In the genomic region with DNA sequence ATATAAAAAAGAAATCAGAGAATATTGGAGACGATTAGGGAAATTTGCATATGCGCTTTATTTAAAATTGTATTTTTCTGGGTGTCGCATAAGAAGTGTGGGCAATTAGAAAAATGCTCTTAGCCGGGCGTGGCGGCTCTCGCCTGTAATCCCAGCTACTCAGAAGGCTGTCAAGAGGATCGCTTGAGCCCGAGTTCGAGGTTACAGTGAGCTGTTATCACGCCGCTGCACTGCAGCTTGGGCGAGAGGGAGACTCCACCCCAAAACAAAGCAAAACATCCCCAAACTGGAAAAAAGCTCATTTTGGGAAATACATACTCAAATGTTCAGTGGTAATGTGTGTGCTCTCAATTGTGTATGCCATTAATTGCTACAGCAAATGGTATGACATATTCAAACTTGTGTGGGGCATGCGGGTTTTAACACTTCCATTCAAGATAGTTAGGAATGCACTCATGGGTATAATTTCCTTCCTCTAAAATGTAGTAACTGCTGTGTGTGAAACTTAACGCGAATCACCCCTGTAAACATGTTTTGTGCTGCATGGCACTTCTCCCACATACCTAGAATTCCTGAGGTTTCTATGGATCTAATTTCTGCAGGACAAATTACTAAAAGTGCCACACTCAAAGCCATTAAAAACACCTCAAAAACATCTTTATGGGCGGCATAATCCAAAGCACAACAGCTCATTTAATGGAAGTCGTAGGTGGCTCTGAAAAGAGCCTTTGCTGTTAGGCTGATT, we compare ENCODE assay signal across 7 cellular contexts. TPM values are rescaled to one million over a fixed set of nuclear protein-coding genes. Genes with fewer than 3 reads are reported as not detected.
A peak's percentile ranks its signal among the peaks of the same experiment; 100 is the strongest.
DNase-seq lines count a peak whose midpoint lies in the region; ATAC-seq, FAIRE-seq and TF ChIP-seq lines count a peak whose summit lies in the region.

No MANE protein-coding gene starts in this region.

- H3K79me2 ChIP-seq in Karpas-422 (ENCODE audit: low read length) (no peaks in the 10 kb centered on the region), osteoblast (ENCODE audit: insufficient read depth, low read length) (no peaks in the 10 kb centered on the region)

- peak; percentile 9 for ATAC-seq in activated CD8-positive, alpha-beta T cell treated with anti-CD3 and anti-CD28 coated beads for 36 hours
- ATAC-seq in HG02884 (IDR thresholded peaks at IDR 0.05; ENCODE audit: unreplicated experiment), result no peak

- H3K36me3 Mint-ChIP-seq in activated CD8-positive, alpha-beta T cell treated with anti-CD3 and anti-CD28 coated beads for 36 hours (ENCODE audit: low read depth), result peaks cover 6% of the 10 kb centered on the region

- POLR2A ChIA-PET in activated CD8-positive, alpha-beta T cell treated with anti-CD3 and anti-CD28 coated beads for 36 hours (lab: Charles Lee), result interaction anchor here (0.6 to 23.0 kb wide), 32 partner anchors 12 to 1860 kb away, joined by 3 to 1376 read pairs (median 6); a partner anchor contains a TSS

- H2AFZ ChIP-seq in Karpas-422 (ENCODE audit: low read length), result peak overlapping the region; percentile 36; the same call in 1 of the 2 replicates
- H2AFZ ChIP-seq in osteoblast (ENCODE audit: low read length), result peak overlapping the region; percentile 82

- no peaks in the 10 kb centered on the region for H3K27me3 ChIP-seq in Karpas-422 (ENCODE audit: low read length)
- no peaks in the 10 kb centered on the region for H3K27me3 ChIP-seq in osteoblast (ENCODE audit: insufficient read depth, low read length)

- H3K4me3 ChIP-seq in Karpas-422 (ENCODE audit: low read length), result peak overlapping the region; percentile 86
- H3K4me3 ChIP-seq in foreskin fibroblast (ENCODE audit: low read depth in 1 of 2, low read length in 2 of 2), result peak overlapping the region; percentile 59 to 76
- peak overlapping the region; percentile 77 for H3K4me3 ChIP-seq in osteoblast (ENCODE audit: insufficient read depth, low read length)

- no peaks in the 10 kb centered on the region for H3K9me2 ChIP-seq in Karpas-422 (replicated peaks; ENCODE audit: insufficient read depth, low read length)

- H3K4me2 ChIP-seq in Karpas-422 (ENCODE audit: low read depth, low read length, poor library complexity, severe bottlenecking) (peak overlapping the region; percentile 97), osteoblast (ENCODE audit: insufficient read depth, low read length) (peak overlapping the region; percentile 94)

- H3K9me3 ChIP-seq in Karpas-422 (ENCODE audit: low read length) (no peaks in the 10 kb centered on the region), osteoblast (ENCODE audit: low read depth, low read length) (no peaks in the 10 kb centered on the region)

- H3K36me3 ChIP-seq in Karpas-422 (ENCODE audit: insufficient read depth, low read length) (no peaks in the 10 kb centered on the region), osteoblast (ENCODE audit: insufficient read depth, low read length) (no peaks in the 10 kb centered on the region)

- peak; percentile 72 for FAIRE-seq in G401.6 (lab: Jason Lieb, UNC)

- H3K9ac ChIP-seq in Karpas-422 (ENCODE audit: low read length), result peak overlapping the region; percentile 54

- TF ChIP-seq CTCF in activated CD8-positive, alpha-beta T cell treated with anti-CD3 and anti-CD28 coated beads for 36 hours (IDR thresholded peaks at IDR 0.05), result no peak
- no peak for TF ChIP-seq CTCF in foreskin fibroblast (IDR thresholded peaks at IDR 0.05; ENCODE audit: low read depth, low read length)
- TF ChIP-seq CTCF in osteoblast (IDR thresholded peaks at IDR 0.05; ENCODE audit: extremely low read depth, low read depth, low read length), result no peak

- H3K27ac Mint-ChIP-seq in activated CD8-positive, alpha-beta T cell treated with anti-CD3 and anti-CD28 coated beads for 36 hours, result peak overlapping the region; percentile 98

- CTCF ChIA-PET in activated CD8-positive, alpha-beta T cell treated with anti-CD3 and anti-CD28 coated beads for 36 hours (lab: Charles Lee), result interaction anchor here (1.1 to 4.3 kb wide), 6 partner anchors 12 to 65 kb away, joined by 3 to 48 read pairs (median 10); a partner anchor contains a TSS

- H4K20me1 ChIP-seq in Karpas-422 (ENCODE audit: insufficient read depth, low read depth, low read length) (no peaks in the 10 kb centered on the region), osteoblast (ENCODE audit: insufficient read depth, low read length) (no peaks in the 10 kb centered on the region)

- peaks cover 45% of the 10 kb centered on the region for H3K4me1 Mint-ChIP-seq in activated CD8-positive, alpha-beta T cell treated with anti-CD3 and anti-CD28 coated beads for 36 hours (ENCODE audit: low read depth)

- H3K27me3 Mint-ChIP-seq in activated CD8-positive, alpha-beta T cell treated with anti-CD3 and anti-CD28 coated beads for 36 hours, result peaks cover 2% of the 10 kb centered on the region

- DNase-seq in Karpas-422 (no peak), foreskin fibroblast (peak in 1 of 2 donors; percentile 55), osteoblast (ENCODE audit: insufficient read length, low spot score, missing footprints) (no peak), D341Med (ENCODE audit: low spot score) (no peak)
- peak; percentile 65 for DNase-seq in activated CD8-positive, alpha-beta T cell treated with anti-CD3 and anti-CD28 coated beads for 36 hours

- intact Hi-C loops in activated CD8-positive, alpha-beta T cell treated with anti-CD3 and anti-CD28 coated beads for 36 hours (cut with micrococcal nuclease), result loop anchor here (5.0 to 10.0 kb wide), 2 partner anchors 165 to 1102 kb away; a partner anchor contains a TSS

- peak overlapping the region; percentile 91 for H3K4me3 Mint-ChIP-seq in activated CD8-positive, alpha-beta T cell treated with anti-CD3 and anti-CD28 coated beads for 36 hours

- H3K27ac ChIP-seq in Karpas-422 (ENCODE audit: low read length), result peak overlapping the region; percentile 24
- peak overlapping the region; percentile 90 for H3K27ac ChIP-seq in osteoblast (ENCODE audit: low read depth, low read length)

- H3K4me1 ChIP-seq in Karpas-422 (ENCODE audit: low read length) (peaks cover 44% of the 10 kb centered on the region), osteoblast (ENCODE audit: insufficient read depth, low read length) (peaks cover 24% of the 10 kb centered on the region)

- no peaks in the 10 kb centered on the region for H3K9me3 Mint-ChIP-seq in activated CD8-positive, alpha-beta T cell treated with anti-CD3 and anti-CD28 coated beads for 36 hours

RNA-seq across cellular contexts. Expression of gene HFE, which starts 54.7 kb away (rescaled TPM):
- 0.04 and 0.19 TPM in 2 replicates for total RNA-seq in Karpas-422 (2014; rRNA removed; shearing (Covaris generic); ENCODE audit: low replicate concordance)
- total RNA-seq in activated CD8-positive, alpha-beta T cell treated with anti-CD3 and anti-CD28 coated beads for 36 hours, result under 1 TPM; 0.25 to 0.56 TPM
- total RNA-seq in osteoblast, result 14.1 and 15.9 TPM in 2 replicates
